2 cellular contexts compared by ENCODE assay signal in genomic region chr2:168715849-168716248, GRCh38.
TF ChIP-seq lines count a peak whose summit lies in the region.

No MANE protein-coding gene starts in this region.

TF ChIP-seq in HepG2, 621 proteins besides CTCF, POLR2A, EP300 and RAD21 (continued from another document):
- TF ChIP-seq ZUFSP (CRISPR knock-in tag; IDR thresholded peaks at IDR 0.05; ENCODE audit: borderline replicate concordance) (no peak), MAFF (IDR thresholded peaks at IDR 0.05; ENCODE audit: low read depth, low read length) (peak; percentile 45; the same call in 1 of the 2 replicates), ATRX (CRISPR knock-in tag; IDR thresholded peaks at IDR 0.05; ENCODE audit: borderline replicate concordance) (no peak), ZBTB42 (CRISPR knock-in tag; IDR thresholded peaks at IDR 0.05) (no peak), ZNF724P (CRISPR knock-in tag; IDR thresholded peaks at IDR 0.05; ENCODE audit: borderline replicate concordance) (no peak), HOMEZ (CRISPR knock-in tag; IDR thresholded peaks at IDR 0.05; ENCODE audit: low read depth) (no peak), ZBTB44 (CRISPR knock-in tag; IDR thresholded peaks at IDR 0.05) (no peak), MAFK (conservative IDR thresholded peaks at IDR 0.05 in 1 of 2, IDR thresholded peaks at IDR 0.05 in 1 of 2; ENCODE audit: low read length in 2 of 2) (peak; percentile 59 to 61), SMYD3 (CRISPR knock-in tag; IDR thresholded peaks at IDR 0.05) (no peak)

TF ChIP-seq in IMR-90, 13 proteins besides CTCF, POLR2A, EP300 and RAD21 (continued from another document):
- TF ChIP-seq ELK1 (IDR thresholded peaks at IDR 0.05; ENCODE audit: borderline replicate concordance, low read depth, low read length) = no peak
- no peak for TF ChIP-seq SMC3 (IDR thresholded peaks at IDR 0.05; ENCODE audit: low read depth, low read length)
- 0 out of 2 replicates have a peak, but pooled peaks have one; percentile 35 for TF ChIP-seq MAFK (IDR thresholded peaks at IDR 0.05; ENCODE audit: low read depth, low read length)
TF ChIP-seq in IMR-90: peak in this region for 1.
